8 cellular contexts compared by ENCODE assay signal in the genomic region with DNA sequence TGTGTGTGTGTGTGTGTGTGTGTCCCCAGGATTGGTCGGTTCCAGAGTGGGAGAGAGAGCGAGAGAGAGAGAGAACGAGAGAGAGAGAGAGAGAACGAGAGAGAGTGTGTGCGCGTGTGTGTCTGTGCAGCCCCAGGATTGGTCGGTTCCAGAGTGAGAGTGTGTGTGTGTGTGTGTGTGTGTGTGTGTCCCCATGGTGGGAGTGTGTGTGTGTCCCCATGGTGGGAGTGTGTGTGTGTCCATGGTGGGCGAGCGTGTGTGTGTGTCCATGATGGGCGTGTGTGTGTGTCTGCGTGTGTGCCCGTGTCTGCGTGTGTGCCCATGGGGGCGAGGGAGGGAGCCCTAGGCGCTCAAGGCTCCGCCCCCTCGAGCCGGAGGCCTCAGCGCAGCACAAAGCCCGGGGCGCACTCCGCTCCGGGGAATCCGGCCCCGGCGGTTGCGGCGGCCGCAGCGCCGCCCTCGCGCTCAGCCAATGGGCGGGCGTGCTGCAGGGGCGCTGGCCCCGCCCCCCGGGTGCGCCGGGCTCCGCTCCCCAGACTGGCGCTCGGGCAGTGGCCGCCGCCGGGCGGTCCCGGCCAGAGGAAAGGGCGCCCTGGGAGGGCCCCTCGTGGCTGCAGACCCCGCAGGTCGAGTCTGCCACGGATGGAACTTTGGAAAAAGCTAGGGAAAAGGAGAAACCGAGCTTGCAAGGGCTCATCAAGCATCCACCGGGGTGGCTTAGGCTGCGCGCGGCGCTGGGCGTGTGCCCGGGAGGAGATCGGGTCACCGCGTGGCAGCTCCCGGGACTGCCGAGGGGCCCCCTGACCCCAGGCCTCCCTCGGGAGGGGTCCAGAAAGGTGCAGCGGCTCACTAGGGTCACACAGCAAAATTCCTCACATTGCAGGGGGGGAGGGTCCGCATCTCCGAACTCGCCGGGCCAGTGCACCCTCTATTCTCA.
DNase-seq lines count a peak whose midpoint lies in the region; ATAC-seq, FAIRE-seq and TF ChIP-seq lines count a peak whose summit lies in the region.

No MANE protein-coding gene starts in this region.

- peak in 1 of 2 donors; percentile 72 for TF ChIP-seq POLR2A in vagina (IDR thresholded peaks at IDR 0.05)

- peak overlapping the region; percentile 81 for H3K4me3 Mint-ChIP-seq in astrocyte (ENCODE audit: unreplicated experiment)

- H3K9me3 Mint-ChIP-seq in astrocyte (ENCODE audit: unreplicated experiment): no peaks in the 10 kb centered on the region

- FAIRE-seq in astrocyte (lab: Jason Lieb, UNC): no peak

- in situ Hi-C loops in GM13977 (cut with MboI; ENCODE audit: low pct_unique_long_range_greater_than_20kb, low sequenced_read_pairs, unreplicated experiment): no loop called here

- H3K27ac ChIP-seq in astrocyte (ENCODE audit: low read depth, low read length): peak overlapping the region; percentile 64
- H3K27ac ChIP-seq in hepatocyte: peak overlapping the region; percentile 98
- peak overlapping the region; percentile 96 for H3K27ac ChIP-seq in rectal smooth muscle tissue (ENCODE audit: low read depth, low read length)
- peak overlapping the region; percentile 85 for H3K27ac ChIP-seq in vagina

- ATAC-seq in HG02763 (IDR thresholded peaks at IDR 0.05; ENCODE audit: unreplicated experiment): peak; percentile 83

- DNase-seq in GM13977 (ENCODE audit: low spot score) (peak; percentile 96), NCI-H1417 treated with DMSO at 0.1 percent for 48 hours (lab: John Stamatoyannopoulos, UW) (peak; percentile 53), T-helper 22 cell (ENCODE audit: low read depth) (peak; percentile 77), astrocyte (ENCODE audit: low read depth) (peak; percentile 94), hepatocyte (ENCODE audit: low spot score) (peak; percentile 98), vagina (ENCODE audit: extremely low spot score in 2 of 2) (peak in 1 of 2 donors; percentile 94)

- H3K4me2 ChIP-seq in astrocyte (ENCODE audit: low read length): peak overlapping the region; percentile 99
- H3K4me2 ChIP-seq in hepatocyte: peak overlapping the region; percentile 96

- no peaks in the 10 kb centered on the region for H3K36me3 ChIP-seq in astrocyte (ENCODE audit: insufficient read depth, low read length)
- no peaks in the 10 kb centered on the region for H3K36me3 ChIP-seq in hepatocyte (replicated peaks; ENCODE audit: insufficient read depth, low read depth)
- H3K36me3 ChIP-seq in rectal smooth muscle tissue (ENCODE audit: control insufficient read depth, insufficient read depth, low read length): no peaks in the 10 kb centered on the region
- no peaks in the 10 kb centered on the region for H3K36me3 ChIP-seq in vagina

- H3K9ac ChIP-seq in astrocyte (ENCODE audit: low read length) (peak overlapping the region; percentile 81), rectal smooth muscle tissue (ENCODE audit: low read length) (peak overlapping the region; percentile 67)

- H3K9me3 ChIP-seq in astrocyte (ENCODE audit: insufficient read depth, low read depth, low read length) (no peaks in the 10 kb centered on the region), hepatocyte (ENCODE audit: low read depth) (no peaks in the 10 kb centered on the region), vagina (no peaks in the 10 kb centered on the region)

- H3K9me2 ChIP-seq in hepatocyte (replicated peaks; ENCODE audit: insufficient read depth): no peaks in the 10 kb centered on the region

- H3K4me1 ChIP-seq in astrocyte (ENCODE audit: insufficient read depth, low read length) (peaks cover 6% of the 10 kb centered on the region), hepatocyte (ENCODE audit: insufficient read depth) (peaks cover 24% of the 10 kb centered on the region), rectal smooth muscle tissue (ENCODE audit: control insufficient read depth, insufficient read depth, low read length) (peaks cover 6% of the 10 kb centered on the region), vagina (peaks cover 19% of the 10 kb centered on the region)

- H3K27me3 Mint-ChIP-seq in astrocyte (ENCODE audit: low read depth, unreplicated experiment): no peaks in the 10 kb centered on the region

- H3K36me3 Mint-ChIP-seq in astrocyte (ENCODE audit: low read depth, unreplicated experiment): no peaks in the 10 kb centered on the region

- H3K4me1 Mint-ChIP-seq in astrocyte (ENCODE audit: low read depth, unreplicated experiment): no peaks in the 10 kb centered on the region

- TF ChIP-seq CTCF in GM13977 (IDR thresholded peaks at IDR 0.05; ENCODE audit: extremely low read depth, insufficient read depth, missing control alignments) (no peak), astrocyte (IDR thresholded peaks at IDR 0.05; ENCODE audit: insufficient read depth, low read depth, low read length) (no peak), hepatocyte (IDR thresholded peaks at IDR 0.05; ENCODE audit: poor library complexity) (peak; percentile 6), vagina (IDR thresholded peaks at IDR 0.05) (no peak)

- H3K27ac Mint-ChIP-seq in astrocyte (ENCODE audit: unreplicated experiment): peak overlapping the region; percentile 60

- intact Hi-C loops in vagina (cut with DNase I): loop anchor here (1.0 to 10.0 kb wide), 2 partner anchors 53 to 96 kb away; partner anchors contain the start of gene INSR

- H4K20me1 ChIP-seq in astrocyte (ENCODE audit: insufficient read depth, low read length): no peaks in the 10 kb centered on the region
- H4K20me1 ChIP-seq in hepatocyte (ENCODE audit: insufficient read depth, poor library complexity, severe bottlenecking): no peaks in the 10 kb centered on the region

- H3K4me3 ChIP-seq in astrocyte (ENCODE audit: insufficient read depth, low read depth, low read length) (peak overlapping the region; percentile 82), hepatocyte (peak overlapping the region; percentile 89), rectal smooth muscle tissue (ENCODE audit: low read length) (peak overlapping the region; percentile 96), vagina (peak overlapping the region; percentile 62 to 80)

- H3K79me2 ChIP-seq in astrocyte (ENCODE audit: insufficient read depth, low read length): no peaks in the 10 kb centered on the region
- peaks cover 48% of the 10 kb centered on the region for H3K79me2 ChIP-seq in hepatocyte

- H2AFZ ChIP-seq in astrocyte (ENCODE audit: low read depth, low read length) (peak overlapping the region; percentile 97), hepatocyte (peak overlapping the region; percentile 54)

- 2% methylated on average over 46 of the region's 72 CpGs for WGBS in hepatocyte (ENCODE audit: low lambda C conversion rate, missing lambda C conversion rate)

- H3K27me3 ChIP-seq in astrocyte (ENCODE audit: insufficient read depth, low read length) (no peaks in the 10 kb centered on the region), hepatocyte (no peaks in the 10 kb centered on the region), rectal smooth muscle tissue (ENCODE audit: control insufficient read depth, insufficient read depth, low read length) (no peaks in the 10 kb centered on the region), vagina (no peaks in the 10 kb centered on the region)
